In the genomic region with DNA sequence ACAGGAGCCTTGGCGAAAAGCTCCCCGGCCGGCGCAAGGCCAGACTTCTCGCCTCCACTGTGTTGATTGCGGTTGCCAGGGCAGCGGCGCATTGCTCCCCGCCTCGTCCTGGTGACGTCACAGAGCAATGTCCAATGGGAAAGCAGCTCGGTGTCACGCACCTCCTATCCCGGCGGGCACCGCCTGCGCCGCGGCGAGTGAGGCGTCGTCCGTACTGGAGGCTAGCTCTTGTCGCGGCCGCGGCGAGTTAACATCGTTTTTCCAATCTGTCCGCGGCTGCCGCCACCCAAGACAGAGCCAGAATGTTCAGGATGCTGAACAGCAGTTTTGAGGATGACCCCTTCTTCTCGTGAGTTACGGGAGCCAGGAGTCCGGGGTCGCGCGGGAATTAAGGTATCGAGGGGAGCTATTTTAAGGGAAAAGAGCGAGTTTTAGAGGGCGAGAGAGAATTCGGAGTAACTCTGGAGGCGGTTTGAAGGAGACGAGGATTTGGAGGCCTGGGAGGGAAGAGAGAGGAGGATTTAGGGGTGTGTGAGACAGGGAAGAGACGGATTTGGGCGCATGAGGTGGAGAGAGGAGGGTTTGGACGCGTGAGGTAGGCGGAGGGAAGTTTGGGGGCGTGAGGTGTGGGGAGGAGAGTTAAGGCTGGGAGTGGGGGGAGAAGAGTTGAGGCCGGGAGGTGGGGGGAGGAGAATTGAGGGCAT, we compare ENCODE assay signal across 1 cellular context.
TF ChIP-seq lines count a peak whose summit lies in the region.

Gene MLF1 (plus strand): TSS at position 196 of the 704 bp plus-strand sequence. CDS start 107 bp downstream, at position 303.

TF ChIP-seq in K562, 482 proteins besides CTCF, POLR2A, EP300 and RAD21 (continued from another document and continues in another):
- no peak for TF ChIP-seq NUFIP1 (IDR thresholded peaks at IDR 0.05; ENCODE audit: partially characterized antibody)
- peak; percentile 76 for TF ChIP-seq CBX1 (IDR thresholded peaks at IDR 0.05; ENCODE audit: low read depth)
- TF ChIP-seq, protein P1, sequence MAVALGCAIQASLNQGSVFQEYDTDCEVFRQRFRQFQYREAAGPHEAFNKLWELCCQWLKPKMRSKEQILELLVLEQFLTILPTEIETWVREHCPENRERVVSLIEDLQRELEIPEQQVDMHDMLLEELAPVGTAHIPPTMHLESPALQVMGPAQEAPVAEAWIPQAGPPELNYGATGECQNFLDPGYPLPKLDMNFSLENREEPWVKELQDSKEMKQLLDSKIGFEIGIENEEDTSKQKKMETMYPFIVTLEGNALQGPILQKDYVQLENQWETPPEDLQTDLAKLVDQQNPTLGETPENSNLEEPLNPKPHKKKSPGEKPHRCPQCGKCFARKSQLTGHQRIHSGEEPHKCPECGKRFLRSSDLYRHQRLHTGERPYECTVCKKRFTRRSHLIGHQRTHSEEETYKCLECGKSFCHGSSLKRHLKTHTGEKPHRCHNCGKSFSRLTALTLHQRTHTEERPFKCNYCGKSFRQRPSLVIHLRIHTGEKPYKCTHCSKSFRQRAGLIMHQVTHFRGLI (CRISPR knock-in tag; IDR thresholded peaks at IDR 0.05) = no peak
- TF ChIP-seq ZNF511 (CRISPR knock-in tag; IDR thresholded peaks at IDR 0.05) = peak; percentile 92; the same call in 1 of the 2 replicates
- no peak for TF ChIP-seq POLR3G (IDR thresholded peaks at IDR 0.05; ENCODE audit: extremely low read depth, insufficient read length, insufficient replicate concordance)
- TF ChIP-seq HDAC8 (tag; IDR thresholded peaks at IDR 0.05) = no peak
- peak; percentile 77; the same call in 1 of the 2 replicates for TF ChIP-seq ZSCAN29 (IDR thresholded peaks at IDR 0.05)
- TF ChIP-seq, protein P2, sequence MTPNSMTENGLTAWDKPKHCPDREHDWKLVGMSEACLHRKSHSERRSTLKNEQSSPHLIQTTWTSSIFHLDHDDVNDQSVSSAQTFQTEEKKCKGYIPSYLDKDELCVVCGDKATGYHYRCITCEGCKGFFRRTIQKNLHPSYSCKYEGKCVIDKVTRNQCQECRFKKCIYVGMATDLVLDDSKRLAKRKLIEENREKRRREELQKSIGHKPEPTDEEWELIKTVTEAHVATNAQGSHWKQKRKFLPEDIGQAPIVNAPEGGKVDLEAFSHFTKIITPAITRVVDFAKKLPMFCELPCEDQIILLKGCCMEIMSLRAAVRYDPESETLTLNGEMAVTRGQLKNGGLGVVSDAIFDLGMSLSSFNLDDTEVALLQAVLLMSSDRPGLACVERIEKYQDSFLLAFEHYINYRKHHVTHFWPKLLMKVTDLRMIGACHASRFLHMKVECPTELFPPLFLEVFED (CRISPR knock-in tag; conservative IDR thresholded peaks at IDR 0.05) = peak; percentile 64; the same call in 1 of the 2 replicates
- no peak for TF ChIP-seq TFAM (CRISPR knock-in tag; conservative IDR thresholded peaks at IDR 0.05)
- no peak for TF ChIP-seq CBX2 (IDR thresholded peaks at IDR 0.05; ENCODE audit: insufficient read depth, low read length, poor library complexity, severe bottlenecking)
- TF ChIP-seq NFYB (IDR thresholded peaks at IDR 0.05; ENCODE audit: extremely low read depth, insufficient read length) = peak; percentile 28
- 0 out of 2 replicates have a peak, but pooled peaks have one; percentile 13 for TF ChIP-seq MYC (IDR thresholded peaks at IDR 0.05; ENCODE audit: low read depth, low read length)
- no peak for TF ChIP-seq MYC (CRISPR knock-in tag; IDR thresholded peaks at IDR 0.05; ENCODE audit: borderline replicate concordance, low read depth)
- TF ChIP-seq ZBTB1 (CRISPR knock-in tag; IDR thresholded peaks at IDR 0.05; ENCODE audit: borderline replicate concordance, low read depth) = peak; percentile 80
- peak; percentile 81 for TF ChIP-seq RBBP5 (IDR thresholded peaks at IDR 0.05; ENCODE audit: borderline replicate concordance, insufficient read depth, low read length, poor library complexity, severe bottlenecking)
- no peak for TF ChIP-seq ELK3 (CRISPR knock-in tag; IDR thresholded peaks at IDR 0.05)
- TF ChIP-seq ELF4 (CRISPR knock-in tag; IDR thresholded peaks at IDR 0.05) = peak; percentile 63; the same call in 1 of the 2 replicates
- peak; percentile 53 for TF ChIP-seq MEIS2 (IDR thresholded peaks at IDR 0.05; ENCODE audit: partially characterized antibody)
- peak; percentile 92; the same call in 1 of the 2 replicates for TF ChIP-seq NBN (IDR thresholded peaks at IDR 0.05; ENCODE audit: low read depth)
- TF ChIP-seq EP400 (IDR thresholded peaks at IDR 0.05) = peak; percentile 29; the same call in 1 of the 2 replicates
- TF ChIP-seq ETV6 (IDR thresholded peaks at IDR 0.05; ENCODE audit: borderline replicate concordance in 1 of 2, low read depth in 2 of 2, low read length in 1 of 2) = no peak
- no peak for TF ChIP-seq ETV6 (CRISPR knock-in tag; IDR thresholded peaks at IDR 0.05; ENCODE audit: borderline replicate concordance)
- TF ChIP-seq NR2C1 (IDR thresholded peaks at IDR 0.05) = no peak
- TF ChIP-seq NR2C1 (tag; IDR thresholded peaks at IDR 0.05) = no peak
- TF ChIP-seq, protein P3, sequence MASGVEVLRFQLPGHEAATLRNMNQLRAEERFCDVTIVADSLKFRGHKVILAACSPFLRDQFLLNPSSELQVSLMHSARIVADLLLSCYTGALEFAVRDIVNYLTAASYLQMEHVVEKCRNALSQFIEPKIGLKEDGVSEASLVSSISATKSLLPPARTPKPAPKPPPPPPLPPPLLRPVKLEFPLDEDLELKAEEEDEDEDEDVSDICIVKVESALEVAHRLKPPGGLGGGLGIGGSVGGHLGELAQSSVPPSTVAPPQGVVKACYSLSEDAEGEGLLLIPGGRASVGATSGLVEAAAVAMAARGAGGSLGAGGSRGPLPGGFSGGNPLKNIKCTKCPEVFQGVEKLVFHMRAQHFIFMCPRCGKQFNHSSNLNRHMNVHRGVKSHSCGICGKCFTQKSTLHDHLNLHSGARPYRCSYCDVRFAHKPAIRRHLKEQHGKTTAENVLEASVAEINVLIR (CRISPR knock-in tag; IDR thresholded peaks at IDR 0.05) = peak; percentile 89
- no peak for TF ChIP-seq SMARCC2 (IDR thresholded peaks at IDR 0.05; ENCODE audit: low read depth)
- peak; percentile 45 to 70 for TF ChIP-seq MNT (conservative IDR thresholded peaks at IDR 0.05)
- peak; percentile 48 for TF ChIP-seq PHF20 (IDR thresholded peaks at IDR 0.05; ENCODE audit: partially characterized antibody)
- 0 out of 2 replicates have a peak, but pooled peaks have one; percentile 21 for TF ChIP-seq ZBTB7A (IDR thresholded peaks at IDR 0.05; ENCODE audit: borderline replicate concordance, control insufficient read depth, low read depth, low read length)
- TF ChIP-seq, protein P4, sequence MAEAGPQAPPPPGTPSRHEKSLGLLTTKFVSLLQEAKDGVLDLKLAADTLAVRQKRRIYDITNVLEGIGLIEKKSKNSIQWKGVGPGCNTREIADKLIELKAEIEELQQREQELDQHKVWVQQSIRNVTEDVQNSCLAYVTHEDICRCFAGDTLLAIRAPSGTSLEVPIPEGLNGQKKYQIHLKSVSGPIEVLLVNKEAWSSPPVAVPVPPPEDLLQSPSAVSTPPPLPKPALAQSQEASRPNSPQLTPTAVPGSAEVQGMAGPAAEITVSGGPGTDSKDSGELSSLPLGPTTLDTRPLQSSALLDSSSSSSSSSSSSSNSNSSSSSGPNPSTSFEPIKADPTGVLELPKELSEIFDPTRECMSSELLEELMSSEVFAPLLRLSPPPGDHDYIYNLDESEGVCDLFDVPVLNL (CRISPR knock-in tag; IDR thresholded peaks at IDR 0.05; ENCODE audit: low read depth) = peak; percentile 58; the same call in 1 of the 2 replicates
- peak; percentile 32; the same call in 1 of the 2 replicates for TF ChIP-seq RB1 (IDR thresholded peaks at IDR 0.05; ENCODE audit: low read depth)
- TF ChIP-seq ZKSCAN3 (CRISPR knock-in tag; IDR thresholded peaks at IDR 0.05) = no peak
- peak; percentile 57 to 78; a peak in 2 of 4 replicates for TF ChIP-seq MLLT1 (IDR thresholded peaks at IDR 0.05)
- TF ChIP-seq TCFL5 (CRISPR knock-in tag; conservative IDR thresholded peaks at IDR 0.05) = no peak
- TF ChIP-seq HCFC1 (IDR thresholded peaks at IDR 0.05; ENCODE audit: low read depth, low read length) = peak; percentile 35; the same call in 1 of the 2 replicates
- no peak for TF ChIP-seq TAF9B (IDR thresholded peaks at IDR 0.05; ENCODE audit: partially characterized antibody)
- TF ChIP-seq, protein P5, sequence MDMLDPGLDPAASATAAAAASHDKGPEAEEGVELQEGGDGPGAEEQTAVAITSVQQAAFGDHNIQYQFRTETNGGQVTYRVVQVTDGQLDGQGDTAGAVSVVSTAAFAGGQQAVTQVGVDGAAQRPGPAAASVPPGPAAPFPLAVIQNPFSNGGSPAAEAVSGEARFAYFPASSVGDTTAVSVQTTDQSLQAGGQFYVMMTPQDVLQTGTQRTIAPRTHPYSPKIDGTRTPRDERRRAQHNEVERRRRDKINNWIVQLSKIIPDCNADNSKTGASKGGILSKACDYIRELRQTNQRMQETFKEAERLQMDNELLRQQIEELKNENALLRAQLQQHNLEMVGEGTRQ (CRISPR knock-in tag; IDR thresholded peaks at IDR 0.05) = peak; percentile 88
- TF ChIP-seq, protein P6, sequence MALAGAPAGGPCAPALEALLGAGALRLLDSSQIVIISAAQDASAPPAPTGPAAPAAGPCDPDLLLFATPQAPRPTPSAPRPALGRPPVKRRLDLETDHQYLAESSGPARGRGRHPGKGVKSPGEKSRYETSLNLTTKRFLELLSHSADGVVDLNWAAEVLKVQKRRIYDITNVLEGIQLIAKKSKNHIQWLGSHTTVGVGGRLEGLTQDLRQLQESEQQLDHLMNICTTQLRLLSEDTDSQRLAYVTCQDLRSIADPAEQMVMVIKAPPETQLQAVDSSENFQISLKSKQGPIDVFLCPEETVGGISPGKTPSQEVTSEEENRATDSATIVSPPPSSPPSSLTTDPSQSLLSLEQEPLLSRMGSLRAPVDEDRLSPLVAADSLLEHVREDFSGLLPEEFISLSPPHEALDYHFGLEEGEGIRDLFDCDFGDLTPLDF (CRISPR knock-in tag; IDR thresholded peaks at IDR 0.05) = peak; percentile 86; the same call in 1 of the 2 replicates
- TF ChIP-seq FUS (optimal IDR thresholded peaks at IDR 0.05; ENCODE audit: low read depth, low read length) = no peak
- TF ChIP-seq POLR2G (IDR thresholded peaks at IDR 0.05; ENCODE audit: low read depth, low read length) = peak; percentile 87
- peak; percentile 45; the same call in 1 of the 2 replicates for TF ChIP-seq PHB2 (IDR thresholded peaks at IDR 0.05; ENCODE audit: low read depth)
- peak in 1 of 2 experiments; percentile 82; a peak in 2 of 4 replicates for TF ChIP-seq TEAD1 (CRISPR knock-in tag; IDR thresholded peaks at IDR 0.05)
- TF ChIP-seq POLR2AphosphoS5 (IDR thresholded peaks at IDR 0.05; ENCODE audit: control insufficient read depth, insufficient read depth, low read depth, low read length) = peak; percentile 52; the same call in 1 of the 2 replicates
- TF ChIP-seq, protein P7, sequence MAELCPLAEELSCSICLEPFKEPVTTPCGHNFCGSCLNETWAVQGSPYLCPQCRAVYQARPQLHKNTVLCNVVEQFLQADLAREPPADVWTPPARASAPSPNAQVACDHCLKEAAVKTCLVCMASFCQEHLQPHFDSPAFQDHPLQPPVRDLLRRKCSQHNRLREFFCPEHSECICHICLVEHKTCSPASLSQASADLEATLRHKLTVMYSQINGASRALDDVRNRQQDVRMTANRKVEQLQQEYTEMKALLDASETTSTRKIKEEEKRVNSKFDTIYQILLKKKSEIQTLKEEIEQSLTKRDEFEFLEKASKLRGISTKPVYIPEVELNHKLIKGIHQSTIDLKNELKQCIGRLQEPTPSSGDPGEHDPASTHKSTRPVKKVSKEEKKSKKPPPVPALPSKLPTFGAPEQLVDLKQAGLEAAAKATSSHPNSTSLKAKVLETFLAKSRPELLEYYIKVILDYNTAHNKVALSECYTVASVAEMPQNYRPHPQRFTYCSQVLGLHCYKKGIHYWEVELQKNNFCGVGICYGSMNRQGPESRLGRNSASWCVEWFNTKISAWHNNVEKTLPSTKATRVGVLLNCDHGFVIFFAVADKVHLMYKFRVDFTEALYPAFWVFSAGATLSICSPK (IDR thresholded peaks at IDR 0.05; ENCODE audit: borderline replicate concordance) = peak; percentile 90; the same call in 1 of the 2 replicates
- peak; percentile 71; the same call in 1 of the 2 replicates for TF ChIP-seq ZNF431 (CRISPR knock-in tag; IDR thresholded peaks at IDR 0.05)
- peak; percentile 37 for TF ChIP-seq DPF2 (IDR thresholded peaks at IDR 0.05)
- 0 out of 2 replicates have a peak, but pooled peaks have one; percentile 42 for TF ChIP-seq SMARCA4 (IDR thresholded peaks at IDR 0.05)
- no peak for TF ChIP-seq POLR2H (tag; IDR thresholded peaks at IDR 0.05; ENCODE audit: low read depth)
